Comparison of ENCODE assay signal across 16 cellular contexts in the genomic region with DNA sequence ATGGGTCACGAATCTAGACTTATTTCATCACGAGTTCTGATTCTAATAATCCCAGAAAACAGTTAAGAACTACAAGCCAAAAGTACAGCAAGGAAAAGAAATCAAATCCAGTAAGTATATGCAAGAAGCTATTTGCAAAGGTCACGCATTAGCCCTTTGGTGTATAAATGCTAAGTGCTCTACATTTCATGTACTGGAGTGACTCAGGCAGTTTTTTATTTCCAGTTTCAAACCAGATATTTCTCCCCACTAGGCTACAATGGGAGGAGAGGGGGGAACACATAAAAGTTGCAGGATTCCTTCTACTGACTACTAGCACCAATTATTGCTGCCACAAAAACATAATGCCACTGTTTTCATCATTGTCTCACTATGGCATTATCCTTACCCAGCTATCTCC.
A peak's percentile ranks its signal among the peaks of the same experiment; 100 is the strongest.
DNase-seq lines count a peak whose midpoint lies in the region; ATAC-seq and TF ChIP-seq lines count a peak whose summit lies in the region.
"Had no signal": no experiment of that assay in that cellular context is flagged by ENCODE, and none has a peak within 500 bp of the region (broad histone marks: within the 10 kb centered on the region; RNA-seq: fewer than 3 reads in every experiment).

No MANE protein-coding gene starts in this region.

- no peaks in the 10 kb centered on the region for H3K27me3 Mint-ChIP-seq in activated naive CD8-positive, alpha-beta T cell treated with anti-CD3 and anti-CD28 coated beads for 36 hours
- H3K27me3 Mint-ChIP-seq in stimulated activated naive CD8-positive, alpha-beta T cell treated with anti-CD3 and anti-CD28 coated beads, Interleukin-15, amount 100 ng/mL, for 72 hours, result no peaks in the 10 kb centered on the region
- H3K27me3 Mint-ChIP-seq: B cell had no signal

- peaks cover 5% of the 10 kb centered on the region for H3K36me3 Mint-ChIP-seq in activated naive CD8-positive, alpha-beta T cell treated with anti-CD3 and anti-CD28 coated beads for 36 hours

- H3K9me3 Mint-ChIP-seq in activated naive CD8-positive, alpha-beta T cell treated with anti-CD3 and anti-CD28 coated beads for 36 hours, result no peaks in the 10 kb centered on the region
- H3K9me3 Mint-ChIP-seq in stimulated activated naive CD8-positive, alpha-beta T cell treated with anti-CD3 and anti-CD28 coated beads, Interleukin-15, amount 100 ng/mL, for 72 hours, result peaks cover 0 to 4% of the 10 kb centered on the region in 2 donors
- H3K9me3 Mint-ChIP-seq: T-helper 1 cell treated with Interleukin-12 subunit alpha and Interleukin-12 subunit beta and Interleukin-4 antibody, amounts not matched to agents 30 μg/mL and 1 μg/mL, for 36 hours had no signal

- no peak for DNase-seq in activated naive CD8-positive, alpha-beta T cell treated with anti-CD3 and anti-CD28 coated beads for 36 hours
- DNase-seq in caudate nucleus (lab: John Stamatoyannopoulos, UW) (no peak), foreskin keratinocyte (no peak), NCI-H2196 treated with DMSO at 0.1 percent for 48 hours (lab: John Stamatoyannopoulos, UW; ENCODE audit: unreplicated experiment) (no peak), COR-L47 (lab: John Stamatoyannopoulos, UW) (no peak)
- DNase-seq in stimulated activated naive CD8-positive, alpha-beta T cell treated with anti-CD3 and anti-CD28 coated beads, Interleukin-15, amount 100 ng/mL, for 72 hours, result no peak
- DNase-seq: activated CD4-positive, CD25-positive, alpha-beta regulatory T cell; colonic mucosa; MG63; SIG-M5; stimulated activated CD4-positive, alpha-beta T cell treated with anti-CD3 and anti-CD28 coated beads, Interleukin-2, amount 100 ng/mL, for 24 hours; testis had no signal

- peak overlapping the region; percentile 16 for H3K27ac Mint-ChIP-seq in activated naive CD8-positive, alpha-beta T cell treated with anti-CD3 and anti-CD28 coated beads for 36 hours
- H3K27ac Mint-ChIP-seq in stimulated activated naive CD8-positive, alpha-beta T cell treated with anti-CD3 and anti-CD28 coated beads, Interleukin-15, amount 100 ng/mL, for 72 hours, result peak overlapping the region in 1 of 2 donors; percentile 30
- H3K27ac Mint-ChIP-seq: B cell; T-helper 1 cell treated with Interleukin-12 subunit alpha and Interleukin-12 subunit beta and Interleukin-4 antibody, amounts not matched to agents 30 μg/mL and 1 μg/mL, for 36 hours had no signal

- no peaks in the 10 kb centered on the region for H3K27me3 ChIP-seq in foreskin keratinocyte
- H3K27me3 ChIP-seq: colonic mucosa, MG63, right atrium auricular region, testis had no signal

- peaks cover 50% of the 10 kb centered on the region for H3K4me1 ChIP-seq in foreskin keratinocyte
- H3K4me1 ChIP-seq: colonic mucosa, right atrium auricular region, testis had no signal

- peaks cover 50% of the 10 kb centered on the region for H3K4me1 Mint-ChIP-seq in activated naive CD8-positive, alpha-beta T cell treated with anti-CD3 and anti-CD28 coated beads for 36 hours
- peaks cover 50% of the 10 kb centered on the region for H3K4me1 Mint-ChIP-seq in stimulated activated naive CD8-positive, alpha-beta T cell treated with anti-CD3 and anti-CD28 coated beads, Interleukin-15, amount 100 ng/mL, for 72 hours

- no peak for TF ChIP-seq CTCF in foreskin keratinocyte (conservative IDR thresholded peaks at IDR 0.05)

- H3K27ac ChIP-seq in caudate nucleus (ENCODE audit: low read depth, low read length) (peak overlapping the region; percentile 27), foreskin keratinocyte (peak overlapping the region; percentile 85)
- H3K27ac ChIP-seq: colonic mucosa, right atrium auricular region, testis had no signal

- peak; percentile 19 for ATAC-seq in foreskin keratinocyte
- ATAC-seq in stimulated activated naive CD8-positive, alpha-beta T cell treated with anti-CD3 and anti-CD28 coated beads, Interleukin-15, amount 100 ng/mL, for 72 hours, result peak; percentile 55
- no peak for ATAC-seq in GM19397 (IDR thresholded peaks at IDR 0.05; ENCODE audit: unreplicated experiment)

- no peak overlapping the region for H3K4me3 Mint-ChIP-seq in activated naive CD8-positive, alpha-beta T cell treated with anti-CD3 and anti-CD28 coated beads for 36 hours
- peak overlapping the region in 1 of 2 donors; percentile 57 for H3K4me3 Mint-ChIP-seq in stimulated activated naive CD8-positive, alpha-beta T cell treated with anti-CD3 and anti-CD28 coated beads, Interleukin-15, amount 100 ng/mL, for 72 hours
- H3K4me3 Mint-ChIP-seq: B cell; T-helper 1 cell treated with Interleukin-12 subunit alpha and Interleukin-12 subunit beta and Interleukin-4 antibody, amounts not matched to agents 30 μg/mL and 1 μg/mL, for 36 hours had no signal
